In the genomic region with DNA sequence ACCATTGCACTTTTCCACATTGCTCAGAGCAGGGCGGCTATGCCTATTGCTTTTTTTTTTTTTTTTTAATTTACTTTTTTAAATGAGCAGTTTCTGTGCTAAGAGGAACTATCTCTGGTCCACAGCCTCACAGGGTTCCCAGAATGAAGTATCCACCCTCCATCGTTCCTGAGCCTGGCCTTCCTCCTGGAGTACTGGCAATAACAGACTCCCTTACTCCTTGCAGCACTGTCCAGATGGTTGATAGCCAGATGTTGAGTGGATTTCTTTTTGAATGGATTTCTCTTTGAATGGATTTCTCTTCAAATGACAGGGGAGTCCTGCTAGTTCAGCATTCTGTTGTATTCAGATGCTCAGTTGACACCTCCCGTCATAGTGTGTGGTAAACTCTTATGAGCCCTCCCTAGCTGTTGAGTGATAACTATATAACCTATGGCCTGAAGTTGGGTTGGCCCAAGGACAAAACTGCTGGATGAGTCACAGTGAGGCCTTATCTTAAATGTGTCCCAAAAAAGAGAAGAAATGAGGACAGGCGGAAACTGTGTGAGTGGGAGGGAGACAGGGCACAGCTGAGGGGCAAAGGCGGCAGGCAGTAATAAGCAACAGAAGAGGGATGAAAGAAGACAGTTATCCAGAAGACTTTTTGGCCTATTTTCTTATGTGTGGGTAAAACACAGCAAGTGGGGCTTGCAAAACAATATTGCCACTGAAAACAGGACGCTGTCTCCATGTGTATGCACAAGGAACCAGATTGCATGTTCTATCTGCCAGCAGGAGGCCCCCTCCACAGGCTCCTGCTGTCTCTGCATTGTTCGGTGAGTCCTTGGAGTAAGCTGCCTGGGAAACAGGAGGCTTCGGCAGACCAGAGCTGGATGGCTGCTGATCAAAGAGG, we compare ENCODE assay signal across 10 cellular contexts.
DNase-seq lines count a peak whose midpoint lies in the region; ATAC-seq and TF ChIP-seq lines count a peak whose summit lies in the region.
"Had no signal": no experiment of that assay in that cellular context is flagged by ENCODE, and none has a peak within 500 bp of the region (broad histone marks: within the 10 kb centered on the region; RNA-seq: fewer than 3 reads in every experiment).

No MANE protein-coding gene starts in this region.

- no peaks in the 10 kb centered on the region for H3K27me3 ChIP-seq in ovary

- intact Hi-C loops in ovary (cut with DNase I) (no loop called here), head of caudate nucleus (cut with DNase I) (no loop called here)

- H3K36me3 ChIP-seq in ovary = no peaks in the 10 kb centered on the region

- no peak overlapping the region for H3K27ac ChIP-seq in ovary

- peaks cover 8% of the 10 kb centered on the region for H3K4me1 ChIP-seq in ovary (ENCODE audit: insufficient read depth)

- TF ChIP-seq EP300 in ovary (IDR thresholded peaks at IDR 0.05) = no peak

- no peak for TF ChIP-seq POLR2A in ovary (IDR thresholded peaks at IDR 0.05)

- H3K9me3 ChIP-seq in ovary = no peaks in the 10 kb centered on the region

- WGBS in ovary, 3 donors = 11 to 21% (median 17%) methylated on average over 8 of the region's 8 CpGs

- DNase-seq in RPMI7951 (ENCODE audit: low read depth) (peak; percentile 81), fibroblast of pulmonary artery (ENCODE audit: low read depth) (peak; percentile 95), ovary (peak in 3 of 5 donors; percentile 47 to 55 (median 54)), head of caudate nucleus (no peak), NCI-H2227 treated with DMSO at 0.1 percent for 48 hours (lab: John Stamatoyannopoulos, UW) (no peak)
- DNase-seq: activated naive CD4-positive, alpha-beta T cell treated with Interleukin-2 at 50 U/mL for 16 hours had no signal

- TF ChIP-seq CTCF in GM12875 (IDR thresholded peaks at IDR 0.05; ENCODE audit: borderline replicate concordance, insufficient read depth, low read depth, low read length) = 0 out of 2 replicates have a peak, but pooled peaks have one; percentile 4
- TF ChIP-seq CTCF in fibroblast of pulmonary artery (IDR thresholded peaks at IDR 0.05; ENCODE audit: low read length, missing control alignments) = peak; percentile 81
- peak in 2 of 3 donors; percentile 18 to 27 for TF ChIP-seq CTCF in ovary (IDR thresholded peaks at IDR 0.05)

- ATAC-seq in GM21360 (IDR thresholded peaks at IDR 0.05; ENCODE audit: unreplicated experiment) (no peak), HG03139 (IDR thresholded peaks at IDR 0.05; ENCODE audit: unreplicated experiment) (no peak)
- ATAC-seq: GM12878 had no signal

- H3K4me3 ChIP-seq in GM12875 (ENCODE audit: low read depth, low read length) = no peak overlapping the region
- no peak overlapping the region for H3K4me3 ChIP-seq in fibroblast of pulmonary artery (replicated peaks; ENCODE audit: low read depth, low read length)
- H3K4me3 ChIP-seq in ovary = no peak overlapping the region
- H3K4me3 ChIP-seq: GM12878 had no signal

Comparison
In these comparisons a context has a peak if more than half of its experiments do, and no peak if none do; other contexts are left out.
1. CTCF ChIP-seq: peak in every context shown above with its lines; median percentile 81 in fibroblast of pulmonary artery; 22 in ovary; 4 in GM12875.
2. DNase-seq: peak in RPMI7951 (single experiment), fibroblast of pulmonary artery (single experiment) and ovary (3 of 5); none in head of caudate nucleus (0 of 42) and NCI-H2227 treated with DMSO at 0.1 percent for 48 hours (single experiment).